ENCODE assay signal across 28 cellular contexts in genomic region chr21:43970551-43970950, GRCh38.
"Had no signal": no experiment of that assay in that cellular context is flagged by ENCODE, and none has a peak within 500 bp of the region (broad histone marks: within the 10 kb centered on the region; RNA-seq: fewer than 3 reads in every experiment).

No MANE protein-coding gene starts in this region.

- H3K36me3 Mint-ChIP-seq: activated naive CD8-positive, alpha-beta T cell had no signal

- H3K27me3 Mint-ChIP-seq: activated CD4-positive, alpha-beta memory T cell treated with anti-CD3 and anti-CD28 coated beads, Interleukin-2, amount 10 ng/mL, durations not matched to agents 7 days and 5 days; activated CD8-positive, alpha-beta memory T cell treated with anti-CD3 and anti-CD28 coated beads, Interleukin-2, amount 10 ng/mL, durations not matched to agents 7 days and 5 days; activated naive CD4-positive, alpha-beta T cell treated with anti-CD3 and anti-CD28 coated beads, Interleukin-2, amount 10 ng/mL, durations not matched to agents 7 days and 5 days; activated naive CD8-positive, alpha-beta T cell; activated naive CD8-positive, alpha-beta T cell treated with anti-CD3 and anti-CD28 coated beads, Interleukin-2, amount 50 U/mL, for 24 hours; brain; T-cell; T-helper 17 cell had no signal

- H3K9me3 Mint-ChIP-seq: activated CD4-positive, alpha-beta memory T cell treated with anti-CD3 and anti-CD28 coated beads, Interleukin-2, amount 10 ng/mL, durations not matched to agents 7 days and 5 days; activated naive CD4-positive, alpha-beta T cell treated with anti-CD3 and anti-CD28 coated beads, Interleukin-2, amount 10 ng/mL, durations not matched to agents 7 days and 5 days; activated naive CD8-positive, alpha-beta T cell treated with anti-CD3 and anti-CD28 coated beads, Interleukin-2, amount 50 U/mL, for 24 hours; T-cell had no signal

- H3K4me3 ChIP-seq: K562, SJSA1 had no signal

- H3K4me3 Mint-ChIP-seq: activated CD4-positive, alpha-beta memory T cell treated with anti-CD3 and anti-CD28 coated beads, Interleukin-2, amount 10 ng/mL, durations not matched to agents 7 days and 5 days; activated CD8-positive, alpha-beta memory T cell treated with anti-CD3 and anti-CD28 coated beads, Interleukin-2, amount 10 ng/mL, durations not matched to agents 7 days and 5 days; activated naive CD4-positive, alpha-beta T cell treated with anti-CD3 and anti-CD28 coated beads, Interleukin-2, amount 10 ng/mL, durations not matched to agents 7 days and 5 days; activated naive CD8-positive, alpha-beta T cell; activated naive CD8-positive, alpha-beta T cell treated with anti-CD3 and anti-CD28 coated beads, Interleukin-2, amount 50 U/mL, for 24 hours; brain; T-cell; T-helper 17 cell had no signal

- DNase-seq: activated CD4-positive, alpha-beta memory T cell treated with anti-CD3 and anti-CD28 coated beads, Interleukin-2, amount 10 ng/mL, durations not matched to agents 7 days and 5 days; activated CD4-positive, alpha-beta T cell treated with anti-CD3 and anti-CD28 coated beads for 1 hour; activated CD4-positive, alpha-beta T cell treated with anti-CD3 and anti-CD28 coated beads for 48 hours; activated CD4-positive, CD25-positive, alpha-beta regulatory T cell; activated CD8-positive, alpha-beta memory T cell treated with anti-CD3 and anti-CD28 coated beads for 24 hours; activated CD8-positive, alpha-beta memory T cell treated with anti-CD3 and anti-CD28 coated beads, Interleukin-2, amount 10 ng/mL, durations not matched to agents 7 days and 5 days; activated CD8-positive, alpha-beta memory T cell treated with anti-CD3 and anti-CD28 coated beads, Interleukin-2, amount 50 U/mL, for 48 hours; activated effector memory CD4-positive, alpha-beta T cell treated with Interleukin-2 at 50 U/mL for 16 hours; activated naive CD4-positive, alpha-beta T cell treated with anti-CD3 and anti-CD28 coated beads, Interleukin-2, amount 10 ng/mL, durations not matched to agents 7 days and 5 days; activated naive CD8-positive, alpha-beta T cell treated with anti-CD3 and anti-CD28 coated beads, Interleukin-2, amount 50 U/mL, for 24 hours; activated T-cell treated with anti-CD3 and anti-CD28 coated beads, Interleukin-2, amount 50 U/mL, for 48 hours; cerebellar nuclear complex; NCI-H1092 treated with DMSO at 0.1 percent for 48 hours; NCI-H1417 treated with DMSO at 0.1 percent for 48 hours; NCI-H187 treated with DMSO at 0.1 percent for 48 hours; NCI-H2081; NCI-H345; NCI-H524 treated with DMSO at 0.1 percent for 48 hours; OCI-M1; SHP77 treated with DMSO at 0.1 percent for 48 hours; T-cell; T-helper 17 cell had no signal

- ATAC-seq: activated CD8-positive, alpha-beta memory T cell treated with anti-CD3 and anti-CD28 coated beads, Interleukin-2, amount 10 ng/mL, durations not matched to agents 7 days and 5 days; activated naive CD8-positive, alpha-beta T cell treated with anti-CD3 and anti-CD28 coated beads, Interleukin-2, amount 50 U/mL, for 24 hours; K562; SK-N-SH treated with all-trans-retinoic acid at 6 μM for 48 hours; T-cell; T-helper 17 cell had no signal

- H3K27ac Mint-ChIP-seq: activated CD4-positive, alpha-beta memory T cell treated with anti-CD3 and anti-CD28 coated beads, Interleukin-2, amount 10 ng/mL, durations not matched to agents 7 days and 5 days; activated CD8-positive, alpha-beta memory T cell treated with anti-CD3 and anti-CD28 coated beads, Interleukin-2, amount 10 ng/mL, durations not matched to agents 7 days and 5 days; activated naive CD4-positive, alpha-beta T cell treated with anti-CD3 and anti-CD28 coated beads, Interleukin-2, amount 10 ng/mL, durations not matched to agents 7 days and 5 days; activated naive CD8-positive, alpha-beta T cell; activated naive CD8-positive, alpha-beta T cell treated with anti-CD3 and anti-CD28 coated beads, Interleukin-2, amount 50 U/mL, for 24 hours; brain; T-cell; T-helper 17 cell had no signal

- H3K27ac ChIP-seq: SJSA1, VCaP had no signal

- H3K27me3 ChIP-seq: SJSA1 had no signal
